ENCODE assay signal across 1 cellular context in genomic region chr7:75798770-75799169, GRCh38.
A peak's percentile ranks its signal among the peaks of the same experiment; 100 is the strongest.
TF ChIP-seq lines count a peak whose summit lies in the region.

No MANE protein-coding gene starts in this region.

TF ChIP-seq in K562, 482 proteins besides CTCF, POLR2A, EP300 and RAD21 (continued from another document and continues in another):
- no peak for TF ChIP-seq HDAC3 (IDR thresholded peaks at IDR 0.05; ENCODE audit: borderline replicate concordance, partially characterized antibody)
- peak; percentile 30; the same call in 1 of the 2 replicates for TF ChIP-seq VEZF1 (CRISPR knock-in tag; IDR thresholded peaks at IDR 0.05)
- no peak for TF ChIP-seq ATF7 (IDR thresholded peaks at IDR 0.05)
- TF ChIP-seq ZFPM2 (CRISPR knock-in tag; IDR thresholded peaks at IDR 0.05) = no peak
- peak; percentile 84 for TF ChIP-seq CBFA2T2 (conservative IDR thresholded peaks at IDR 0.05)
- peak; percentile 49; the same call in 1 of the 2 replicates for TF ChIP-seq ZNF395 (CRISPR knock-in tag; IDR thresholded peaks at IDR 0.05)
- TF ChIP-seq MTA1 (IDR thresholded peaks at IDR 0.05; ENCODE audit: borderline replicate concordance) = 0 out of 2 replicates have a peak, but pooled peaks have one; percentile 50
- TF ChIP-seq TEAD1 (CRISPR knock-in tag; IDR thresholded peaks at IDR 0.05) = no peak
- no peak for TF ChIP-seq ATF2 (CRISPR knock-in tag; IDR thresholded peaks at IDR 0.05)
- TF ChIP-seq DDX20 (tag; IDR thresholded peaks at IDR 0.05; ENCODE audit: low read depth) = no peak
- no peak for TF ChIP-seq ZNF280A (IDR thresholded peaks at IDR 0.05; ENCODE audit: low read depth, partially characterized antibody)
- TF ChIP-seq ZNF311 (CRISPR knock-in tag; IDR thresholded peaks at IDR 0.05) = no peak
- TF ChIP-seq MCM7 (IDR thresholded peaks at IDR 0.05) = no peak
- 0 out of 2 replicates have a peak, but pooled peaks have one; percentile 12 for TF ChIP-seq BCOR (IDR thresholded peaks at IDR 0.05)
- no peak for TF ChIP-seq CXXC5 (CRISPR knock-in tag; IDR thresholded peaks at IDR 0.05)
- no peak for TF ChIP-seq ZC3H4 (CRISPR knock-in tag; IDR thresholded peaks at IDR 0.05; ENCODE audit: borderline replicate concordance)
- TF ChIP-seq AFF4 (CRISPR knock-in tag; IDR thresholded peaks at IDR 0.05) = no peak
- TF ChIP-seq NR2C2 (CRISPR knock-in tag; IDR thresholded peaks at IDR 0.05) = no peak
- TF ChIP-seq NR2C2 (tag; IDR thresholded peaks at IDR 0.05) = peak; percentile 62; the same call in 1 of the 2 replicates
- no peak for TF ChIP-seq ZFP1 (CRISPR knock-in tag; IDR thresholded peaks at IDR 0.05)
- TF ChIP-seq ARID1B (IDR thresholded peaks at IDR 0.05) = peak; percentile 90
- TF ChIP-seq BRD4 (IDR thresholded peaks at IDR 0.05) = no peak
- 0 out of 2 replicates have a peak, but pooled peaks have one; percentile 11 for TF ChIP-seq ETV1 (tag; conservative IDR thresholded peaks at IDR 0.05; ENCODE audit: low read depth)
- TF ChIP-seq TCF15 (CRISPR knock-in tag; IDR thresholded peaks at IDR 0.05) = no peak
- TF ChIP-seq BRF2 (IDR thresholded peaks at IDR 0.05; ENCODE audit: borderline replicate concordance, insufficient read depth, insufficient read length) = no peak
- no peak for TF ChIP-seq HMG20B (CRISPR knock-in tag; IDR thresholded peaks at IDR 0.05)
- TF ChIP-seq IFI16 (CRISPR knock-in tag; IDR thresholded peaks at IDR 0.05) = no peak
- 0 out of 2 replicates have a peak, but pooled peaks have one; percentile 53 for TF ChIP-seq SMAD4 (CRISPR knock-in tag; conservative IDR thresholded peaks at IDR 0.05)
- TF ChIP-seq ZNF12 (CRISPR knock-in tag; IDR thresholded peaks at IDR 0.05) = no peak
- TF ChIP-seq PKNOX1 (IDR thresholded peaks at IDR 0.05) = no peak
- TF ChIP-seq LEF1 (IDR thresholded peaks at IDR 0.05) = peak; percentile 94
- TF ChIP-seq NR4A1 (CRISPR knock-in tag; IDR thresholded peaks at IDR 0.05) = no peak
- TF ChIP-seq NR4A1 (tag; IDR thresholded peaks at IDR 0.05) = no peak
- TF ChIP-seq ZNF41 (CRISPR knock-in tag; conservative IDR thresholded peaks at IDR 0.05) = no peak
- peak; percentile 83 for TF ChIP-seq SMARCE1 (IDR thresholded peaks at IDR 0.05)
- TF ChIP-seq CHD7 (IDR thresholded peaks at IDR 0.05; ENCODE audit: low read depth, low read length) = no peak
- TF ChIP-seq RBM14 (IDR thresholded peaks at IDR 0.05; ENCODE audit: borderline replicate concordance, insufficient read depth, low read depth, low read length) = no peak
- no peak for TF ChIP-seq NR2F6 (CRISPR knock-in tag; IDR thresholded peaks at IDR 0.05)
- TF ChIP-seq NFE2 (IDR thresholded peaks at IDR 0.05; ENCODE audit: low read depth) = no peak
